Comparison of ENCODE assay signal across 8 cellular contexts in the genomic region with DNA sequence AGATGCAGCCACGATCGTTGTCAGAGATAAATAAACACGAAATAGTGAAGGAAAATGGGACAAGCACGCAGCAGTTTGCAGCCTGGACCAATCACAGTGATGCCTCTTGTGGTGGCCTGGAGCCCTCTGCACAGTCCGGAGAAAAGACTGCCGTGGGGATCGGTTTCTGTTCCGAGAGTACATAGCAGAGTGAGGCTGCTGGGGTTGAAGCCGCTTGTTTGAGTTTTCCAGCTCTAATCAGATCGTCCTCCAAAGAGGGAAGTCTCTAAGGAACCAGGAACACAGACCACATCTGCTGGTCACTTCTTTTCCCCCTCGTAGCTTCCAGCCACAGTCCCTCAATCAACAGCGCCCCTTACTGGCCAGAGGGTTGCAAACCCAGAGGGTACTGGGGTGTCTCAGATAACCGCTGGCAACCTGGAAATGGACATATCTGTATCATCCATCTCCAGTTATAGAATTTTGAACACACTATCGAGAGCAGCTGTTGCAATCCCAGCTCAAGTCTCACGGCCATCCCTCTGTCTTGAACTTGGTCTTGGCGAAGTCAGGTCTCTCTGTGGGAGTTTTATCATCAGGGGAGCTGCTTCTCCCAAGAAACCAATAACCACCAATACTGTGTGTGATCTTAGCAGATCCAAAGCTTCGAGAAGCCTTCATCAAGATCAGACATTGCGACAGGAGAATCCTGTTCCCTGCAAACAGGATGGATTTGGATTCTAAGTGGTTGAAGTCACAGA. TPM values are rescaled to one million over a fixed set of nuclear protein-coding genes. Genes with fewer than 3 reads are reported as not detected.
A peak's percentile ranks its signal among the peaks of the same experiment; 100 is the strongest.
DNase-seq lines count a peak whose midpoint lies in the region; ATAC-seq, FAIRE-seq and TF ChIP-seq lines count a peak whose summit lies in the region.

No MANE protein-coding gene starts in this region.

- H3K4me2 ChIP-seq in H1 (ENCODE audit: insufficient read depth in 1 of 2, low read depth in 2 of 2, low read length in 2 of 2), result peak overlapping the region; percentile 18 to 64

- no peak overlapping the region for H2BK120ac ChIP-seq in H1 (replicated peaks; ENCODE audit: low read depth, low read length)

- peak overlapping the region; percentile 3; the same call in 1 of the 2 replicates for H3K4me3 ChIP-seq in HAP-1
- peak overlapping the region in 2 of 4 experiments; percentile 17 to 42; a peak in 5 of 8 replicates for H3K4me3 ChIP-seq in H1 (ENCODE audit: extremely low read depth in 1 of 4, insufficient read depth in 2 of 4, low read depth in 3 of 4, low read length in 4 of 4)
- H3K4me3 ChIP-seq in mesodermal cell (ENCODE audit: extremely low read depth, insufficient read depth, low read length, poor library complexity, severe bottlenecking), result peak overlapping the region; percentile 18

- WGBS in H1 (ENCODE audit: extremely low coverage in 1 of 2, insufficient coverage in 1 of 2, insufficient read length in 1 of 2, insufficient replicate concordance in 2 of 2, low coverage in 1 of 2, low lambda C conversion rate in 2 of 2, missing lambda C conversion rate in 1 of 2), 2 experiments, result 17% methylated on average over 18 of the region's 18 CpGs; no CpG with 5 or more reads in 1 of the 2 experiments
- WGBS in mesodermal cell (ENCODE audit: insufficient coverage in 2 of 2), 2 experiments, result 5 to 11% methylated on average over 13 to 17 of the region's 18 CpGs

- H3K23ac ChIP-seq in H1 (ENCODE audit: insufficient read length), result no peak overlapping the region

- no peak for TF ChIP-seq EP300 in H1 (IDR thresholded peaks at IDR 0.05; ENCODE audit: borderline replicate concordance in 1 of 2, low read depth in 2 of 2, low read length in 2 of 2)

- no peak overlapping the region for H2BK20ac ChIP-seq in H1 (ENCODE audit: low read length)

- H2AFZ ChIP-seq in H1 (ENCODE audit: low read length), result peak overlapping the region; percentile 79; the same call in 1 of the 2 replicates

- no peak overlapping the region for H3K56ac ChIP-seq in H1 (replicated peaks; ENCODE audit: insufficient read length, low read depth, low read length)

- ATAC-seq in GM19455 (IDR thresholded peaks at IDR 0.05; ENCODE audit: unreplicated experiment), result no peak

- DNase-seq in CMK (ENCODE audit: low read depth), result peak; percentile 59
- DNase-seq in HAP-1 (ENCODE audit: low spot score in 2 of 2), result peak; percentile 78 to 91
- peak; percentile 80 for DNase-seq in NCI-H524 treated with DMSO at 0.1 percent for 48 hours (lab: John Stamatoyannopoulos, UW)
- DNase-seq in activated CD8-positive, alpha-beta memory T cell treated with anti-CD3 and anti-CD28 coated beads for 4 hours (ENCODE audit: low read depth in 2 of 2), result peak; percentile 26 to 31
- DNase-seq in H1 (ENCODE audit: low read depth in 1 of 2, low spot score in 2 of 2), result peak in 1 of 2 experiments; percentile 90
- peak; percentile 25 for DNase-seq in stimulated activated CD8-positive, alpha-beta memory T cell treated with anti-CD3 and anti-CD28 coated beads, Interleukin-15, amount 100 ng/mL, for 24 hours (ENCODE audit: low read depth)

- H3K4ac ChIP-seq in H1 (replicated peaks; ENCODE audit: insufficient read length, low read depth, low read length), result no peak overlapping the region

- no peak overlapping the region for H2BK12ac ChIP-seq in H1 (ENCODE audit: low read depth, low read length)

- no peaks in the 10 kb centered on the region for H3K23me2 ChIP-seq in H1 (ENCODE audit: low read depth, low read length)

- H3K9ac ChIP-seq in H1 (replicated peaks in 1 of 4; ENCODE audit: extremely low read depth in 1 of 4, low read depth in 3 of 4, low read length in 3 of 4), result no peak overlapping the region

- no peak overlapping the region for H4K5ac ChIP-seq in H1 (ENCODE audit: insufficient read length, low read depth, low read length)

- no peaks in the 10 kb centered on the region for H3K79me2 ChIP-seq in H1 (ENCODE audit: control insufficient read depth in 1 of 2, insufficient read depth in 2 of 2, low read length in 2 of 2)

- peak; percentile 100 for FAIRE-seq in H1 (lab: Jason Lieb, UNC)

- H3K14ac ChIP-seq in H1 (ENCODE audit: insufficient read length), result no peak overlapping the region

- no peak overlapping the region for H2AK5ac ChIP-seq in H1 (ENCODE audit: low read depth, low read length)

- no peaks in the 10 kb centered on the region; the same call in 1 of the 2 replicates for H3K27me3 ChIP-seq in HAP-1 (ENCODE audit: low read depth)
- H3K27me3 ChIP-seq in H1 (replicated peaks in 1 of 4; ENCODE audit: control insufficient read depth in 3 of 4, extremely low read depth in 1 of 4, insufficient read depth in 3 of 4, low read length in 3 of 4), result peaks cover 0 to 6% (median 1%) of the 10 kb centered on the region in 4 experiments; a peak in 3 of 7 replicates

- no peak overlapping the region for H2BK5ac ChIP-seq in H1 (ENCODE audit: low read depth, low read length)

- H3K79me1 ChIP-seq in H1 (ENCODE audit: low read depth, low read length), result no peaks in the 10 kb centered on the region

- H3K4me1 ChIP-seq in HAP-1 (peaks cover 18% of the 10 kb centered on the region), H1 (replicated peaks in 1 of 4; ENCODE audit: control insufficient read depth in 3 of 4, insufficient read depth in 4 of 4, low read length in 3 of 4) (peaks cover 7 to 17% (median 10%) of the 10 kb centered on the region in 4 experiments; a peak in 6 of 7 replicates), mesodermal cell (ENCODE audit: control insufficient read depth, insufficient read depth, low read length, poor library complexity, severe bottlenecking) (no peaks in the 10 kb centered on the region)

- H4K91ac ChIP-seq in H1 (replicated peaks; ENCODE audit: insufficient read length, low read length), result no peak overlapping the region

- H3K18ac ChIP-seq in H1 (ENCODE audit: extremely low read depth, low read length), result no peak overlapping the region

- in situ Hi-C loops in HAP-1 (cut with MboI; ENCODE audit: low sequenced_read_pairs), result loop anchor here (10.0 kb wide), 1 partner anchor 133 kb away; no protein-coding TSS in a partner anchor

- TF ChIP-seq CTCF in H1 (IDR thresholded peaks at IDR 0.05; ENCODE audit: control extremely low read depth in 1 of 3, insufficient read depth in 1 of 3, low read depth in 1 of 3, low read length in 3 of 3), result peak; percentile 83 to 95 (median 93)

- no peak overlapping the region for H3K27ac ChIP-seq in H1 (ENCODE audit: low read depth, low read length)
- H3K27ac ChIP-seq in mesodermal cell (ENCODE audit: low read depth, low read length, severe bottlenecking), result no peak overlapping the region

- no peak overlapping the region for H4K8ac ChIP-seq in H1 (ENCODE audit: extremely low read depth, insufficient read depth, low read length)

- TF ChIP-seq RAD21 in H1 (IDR thresholded peaks at IDR 0.05 in 1 of 2, conservative IDR thresholded peaks at IDR 0.05 in 1 of 2; ENCODE audit: low read depth in 2 of 2, low read length in 2 of 2), result peak; percentile 97 to 99

- POLR2A ChIA-PET in H1 (lab: Charles Lee; ENCODE audit: partially characterized antibody), result interaction anchor here (0.8 to 1.3 kb wide), 2 partner anchors 106 to 187 kb away, joined by 3 to 4 read pairs; no protein-coding TSS in a partner anchor

- no peak for TF ChIP-seq POLR2A in H1 (IDR thresholded peaks at IDR 0.05; ENCODE audit: control extremely low read depth in 1 of 2, low read depth in 2 of 2, low read length in 2 of 2)

- H3K36me3 ChIP-seq in HAP-1 (replicated peaks), result no peaks in the 10 kb centered on the region
- H3K36me3 ChIP-seq in H1 (ENCODE audit: control insufficient read depth in 2 of 4, insufficient read depth in 4 of 4, low read length in 3 of 4), result no peaks in the 10 kb centered on the region
- H3K36me3 ChIP-seq in mesodermal cell (ENCODE audit: control insufficient read depth, insufficient read depth, low read length), result no peaks in the 10 kb centered on the region

- CTCF ChIA-PET in H1 (lab: Charles Lee; ENCODE audit: partially characterized antibody), result interaction anchor here (0.7 to 5.0 kb wide), 65 partner anchors 9 to 458 kb away, joined by 3 to 44 read pairs (median 5); a partner anchor contains a TSS

- H4K20me1 ChIP-seq in H1 (replicated peaks in 1 of 2; ENCODE audit: control insufficient read depth in 1 of 2, insufficient read depth in 2 of 2, low read length in 2 of 2), result no peaks in the 10 kb centered on the region

- H3K9me3 ChIP-seq in HAP-1 (no peaks in the 10 kb centered on the region), H1 (ENCODE audit: insufficient read depth in 2 of 2, low read depth in 1 of 2, low read length in 1 of 2) (no peaks in the 10 kb centered on the region), mesodermal cell (ENCODE audit: control insufficient read depth, low read length) (no peaks in the 10 kb centered on the region)

- no peak overlapping the region for H2BK15ac ChIP-seq in H1 (ENCODE audit: low read length)

TF ChIP-seq in H1, 55 proteins besides CTCF, POLR2A, EP300 and RAD21:
- TF ChIP-seq ASH2L (IDR thresholded peaks at IDR 0.05; ENCODE audit: low read length) (peak; percentile 43), TEAD4 (IDR thresholded peaks at IDR 0.05; ENCODE audit: low read depth, low read length) (no peak), EGR1 (IDR thresholded peaks at IDR 0.05; ENCODE audit: borderline replicate concordance, low read depth, low read length) (no peak), POLR2AphosphoS5 (IDR thresholded peaks at IDR 0.05; ENCODE audit: low read depth, low read length) (no peak), CREB1 (IDR thresholded peaks at IDR 0.05) (no peak), SUZ12 (IDR thresholded peaks at IDR 0.05; ENCODE audit: low read length) (0 out of 2 replicates have a peak, but pooled peaks have one; percentile 24)
- TF ChIP-seq, protein P1, sequence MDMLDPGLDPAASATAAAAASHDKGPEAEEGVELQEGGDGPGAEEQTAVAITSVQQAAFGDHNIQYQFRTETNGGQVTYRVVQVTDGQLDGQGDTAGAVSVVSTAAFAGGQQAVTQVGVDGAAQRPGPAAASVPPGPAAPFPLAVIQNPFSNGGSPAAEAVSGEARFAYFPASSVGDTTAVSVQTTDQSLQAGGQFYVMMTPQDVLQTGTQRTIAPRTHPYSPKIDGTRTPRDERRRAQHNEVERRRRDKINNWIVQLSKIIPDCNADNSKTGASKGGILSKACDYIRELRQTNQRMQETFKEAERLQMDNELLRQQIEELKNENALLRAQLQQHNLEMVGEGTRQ (IDR thresholded peaks at IDR 0.05; ENCODE audit: low read length), result no peak

RNA-seq across cellular contexts. Expression of a gene that starts 57.4 kb away (rescaled TPM):
- total RNA-seq in H1 (2021; fragmentation: NEBNext Ultra II Directional; extraction: Animal tissue kit (Norgen Biotek cat#: 25700)), result 0.65 and 0.73 TPM in 2 replicates
- 1.2 and 1.4 TPM in 2 replicates for polyA plus RNA-seq in H1 (2011; rRNA removed)
- 0.81 TPM for polyA plus RNA-seq in H1 (2011; cell fraction: cytosol; rRNA removed)
- 2.1 TPM for polyA plus RNA-seq in H1 (2011; cell fraction: nucleus; rRNA removed)
- polyA plus RNA-seq in H1 (2012, experiment 1 of 2), result 0.50 to 0.98 TPM (median 0.89 TPM) in 4 replicates
- polyA plus RNA-seq in H1 (2012, experiment 2 of 2), result 0.20 TPM
- polyA plus RNA-seq in H1 (2013, experiment 1 of 2), result 0.26 TPM
- polyA plus RNA-seq in H1 (2013, experiment 2 of 2), result 0.46 TPM
- polyA minus RNA-seq in H1 (2011; rRNA and poly(A)+ RNA removed), result not detected in 2 replicates
- polyA minus RNA-seq in H1 (2011; cell fraction: cytosol; rRNA and poly(A)+ RNA removed), result 0.51 TPM
- polyA minus RNA-seq in H1 (2011; cell fraction: nucleus; rRNA and poly(A)+ RNA removed), result 0.80 TPM
- polyA plus RNA-seq in mesodermal cell (2013, experiment 1 of 2), result not detected
- not detected for polyA plus RNA-seq in mesodermal cell (2013, experiment 2 of 2)
